ENCODE assay signal across 1 cellular context in the genomic region with DNA sequence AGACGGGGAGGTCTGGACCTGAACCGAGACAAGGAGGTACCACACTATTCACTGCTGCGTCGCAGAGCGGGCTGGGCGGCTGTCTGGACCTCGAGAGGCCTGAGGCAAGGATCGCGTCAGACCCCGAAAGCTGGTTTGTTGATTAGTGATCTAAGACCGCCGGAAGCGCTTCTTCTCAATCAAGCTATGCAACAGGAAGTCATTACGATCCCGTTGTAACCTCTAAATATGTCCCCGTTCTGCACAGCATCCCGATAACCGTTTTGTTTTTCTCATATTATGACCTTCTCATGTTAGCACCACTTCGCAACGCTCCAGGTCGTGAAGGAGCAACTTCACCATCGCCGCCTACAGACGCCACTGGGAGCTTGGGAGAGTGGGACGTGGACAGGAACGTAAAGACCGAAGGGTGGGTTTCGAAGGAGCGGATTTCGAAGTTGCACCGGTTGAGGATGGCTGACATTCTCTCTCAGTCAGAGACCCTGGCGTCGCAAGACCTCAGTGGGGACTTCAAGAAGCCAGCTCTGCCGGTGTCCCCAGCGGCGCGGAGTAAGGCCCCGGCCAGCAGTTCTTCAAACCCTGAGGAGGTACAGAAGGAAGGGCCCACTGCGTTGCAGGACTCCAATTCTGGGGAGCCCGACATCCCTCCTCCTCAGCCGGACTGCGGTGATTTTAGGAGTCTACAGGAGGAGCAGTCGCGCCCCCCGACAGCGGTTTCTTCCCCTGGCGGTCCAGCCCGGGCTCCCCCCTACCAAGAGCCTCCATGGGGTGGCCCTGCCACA.
TF ChIP-seq lines count a peak whose summit lies in the region.

A gene with protein sequence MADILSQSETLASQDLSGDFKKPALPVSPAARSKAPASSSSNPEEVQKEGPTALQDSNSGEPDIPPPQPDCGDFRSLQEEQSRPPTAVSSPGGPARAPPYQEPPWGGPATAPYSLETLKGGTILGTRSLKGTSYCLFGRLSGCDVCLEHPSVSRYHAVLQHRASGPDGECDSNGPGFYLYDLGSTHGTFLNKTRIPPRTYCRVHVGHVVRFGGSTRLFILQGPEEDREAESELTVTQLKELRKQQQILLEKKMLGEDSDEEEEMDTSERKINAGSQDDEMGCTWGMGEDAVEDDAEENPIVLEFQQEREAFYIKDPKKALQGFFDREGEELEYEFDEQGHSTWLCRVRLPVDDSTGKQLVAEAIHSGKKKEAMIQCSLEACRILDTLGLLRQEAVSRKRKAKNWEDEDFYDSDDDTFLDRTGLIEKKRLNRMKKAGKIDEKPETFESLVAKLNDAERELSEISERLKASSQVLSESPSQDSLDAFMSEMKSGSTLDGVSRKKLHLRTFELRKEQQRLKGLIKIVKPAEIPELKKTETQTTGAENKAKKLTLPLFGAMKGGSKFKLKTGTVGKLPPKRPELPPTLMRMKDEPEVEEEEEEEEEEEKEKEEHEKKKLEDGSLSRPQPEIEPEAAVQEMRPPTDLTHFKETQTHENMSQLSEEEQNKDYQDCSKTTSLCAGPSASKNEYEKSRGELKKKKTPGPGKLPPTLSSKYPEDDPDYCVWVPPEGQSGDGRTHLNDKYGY (plus strand): TSS at position 427 of the 782 bp plus-strand sequence. CDS start 26 bp downstream, at position 453.
A gene with protein sequence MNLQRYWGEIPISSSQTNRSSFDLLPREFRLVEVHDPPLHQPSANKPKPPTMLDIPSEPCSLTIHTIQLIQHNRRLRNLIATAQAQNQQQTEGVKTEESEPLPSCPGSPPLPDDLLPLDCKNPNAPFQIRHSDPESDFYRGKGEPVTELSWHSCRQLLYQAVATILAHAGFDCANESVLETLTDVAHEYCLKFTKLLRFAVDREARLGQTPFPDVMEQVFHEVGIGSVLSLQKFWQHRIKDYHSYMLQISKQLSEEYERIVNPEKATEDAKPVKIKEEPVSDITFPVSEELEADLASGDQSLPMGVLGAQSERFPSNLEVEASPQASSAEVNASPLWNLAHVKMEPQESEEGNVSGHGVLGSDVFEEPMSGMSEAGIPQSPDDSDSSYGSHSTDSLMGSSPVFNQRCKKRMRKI (minus strand): TSS at position 152 of the 782 bp plus-strand sequence. CDS start 1,422 bp downstream, outside the sequence.

TF ChIP-seq in K562, 482 proteins besides CTCF, POLR2A, EP300 and RAD21 (continued from another document and continues in another):
- TF ChIP-seq, protein P1, sequence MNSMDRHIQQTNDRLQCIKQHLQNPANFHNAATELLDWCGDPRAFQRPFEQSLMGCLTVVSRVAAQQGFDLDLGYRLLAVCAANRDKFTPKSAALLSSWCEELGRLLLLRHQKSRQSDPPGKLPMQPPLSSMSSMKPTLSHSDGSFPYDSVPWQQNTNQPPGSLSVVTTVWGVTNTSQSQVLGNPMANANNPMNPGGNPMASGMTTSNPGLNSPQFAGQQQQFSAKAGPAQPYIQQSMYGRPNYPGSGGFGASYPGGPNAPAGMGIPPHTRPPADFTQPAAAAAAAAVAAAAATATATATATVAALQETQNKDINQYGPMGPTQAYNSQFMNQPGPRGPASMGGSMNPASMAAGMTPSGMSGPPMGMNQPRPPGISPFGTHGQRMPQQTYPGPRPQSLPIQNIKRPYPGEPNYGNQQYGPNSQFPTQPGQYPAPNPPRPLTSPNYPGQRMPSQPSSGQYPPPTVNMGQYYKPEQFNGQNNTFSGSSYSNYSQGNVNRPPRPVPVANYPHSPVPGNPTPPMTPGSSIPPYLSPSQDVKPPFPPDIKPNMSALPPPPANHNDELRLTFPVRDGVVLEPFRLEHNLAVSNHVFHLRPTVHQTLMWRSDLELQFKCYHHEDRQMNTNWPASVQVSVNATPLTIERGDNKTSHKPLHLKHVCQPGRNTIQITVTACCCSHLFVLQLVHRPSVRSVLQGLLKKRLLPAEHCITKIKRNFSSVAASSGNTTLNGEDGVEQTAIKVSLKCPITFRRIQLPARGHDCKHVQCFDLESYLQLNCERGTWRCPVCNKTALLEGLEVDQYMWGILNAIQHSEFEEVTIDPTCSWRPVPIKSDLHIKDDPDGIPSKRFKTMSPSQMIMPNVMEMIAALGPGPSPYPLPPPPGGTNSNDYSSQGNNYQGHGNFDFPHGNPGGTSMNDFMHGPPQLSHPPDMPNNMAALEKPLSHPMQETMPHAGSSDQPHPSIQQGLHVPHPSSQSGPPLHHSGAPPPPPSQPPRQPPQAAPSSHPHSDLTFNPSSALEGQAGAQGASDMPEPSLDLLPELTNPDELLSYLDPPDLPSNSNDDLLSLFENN (IDR thresholded peaks at IDR 0.05; ENCODE audit: low read depth in 2 of 2, low read length in 2 of 2): no peak
- TF ChIP-seq, protein P2, sequence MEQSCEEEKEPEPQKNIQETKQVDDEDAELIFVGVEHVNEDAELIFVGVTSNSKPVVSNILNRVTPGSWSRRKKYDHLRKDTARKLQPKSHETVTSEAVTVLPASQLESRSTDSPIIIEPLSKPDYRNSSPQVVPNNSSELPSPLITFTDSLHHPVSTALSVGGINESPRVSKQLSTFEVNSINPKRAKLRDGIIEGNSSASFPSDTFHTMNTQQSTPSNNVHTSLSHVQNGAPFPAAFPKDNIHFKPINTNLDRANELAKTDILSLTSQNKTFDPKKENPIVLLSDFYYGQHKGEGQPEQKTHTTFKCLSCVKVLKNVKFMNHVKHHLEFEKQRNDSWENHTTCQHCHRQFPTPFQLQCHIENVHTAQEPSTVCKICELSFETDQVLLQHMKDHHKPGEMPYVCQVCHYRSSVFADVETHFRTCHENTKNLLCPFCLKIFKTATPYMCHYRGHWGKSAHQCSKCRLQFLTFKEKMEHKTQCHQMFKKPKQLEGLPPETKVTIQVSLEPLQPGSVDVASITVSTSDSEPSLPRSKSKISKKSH (CRISPR knock-in tag; IDR thresholded peaks at IDR 0.05): no peak
- TF ChIP-seq FOXA1 (IDR thresholded peaks at IDR 0.05; ENCODE audit: borderline replicate concordance): no peak
- no peak for TF ChIP-seq YBX1 (IDR thresholded peaks at IDR 0.05)
- no peak for TF ChIP-seq HIVEP1 (CRISPR knock-in tag; IDR thresholded peaks at IDR 0.05)
- no peak for TF ChIP-seq SRSF3 (IDR thresholded peaks at IDR 0.05; ENCODE audit: insufficient read depth, low read length)
- peak; percentile 76 for TF ChIP-seq DPF2 (IDR thresholded peaks at IDR 0.05)
- TF ChIP-seq, protein P3, sequence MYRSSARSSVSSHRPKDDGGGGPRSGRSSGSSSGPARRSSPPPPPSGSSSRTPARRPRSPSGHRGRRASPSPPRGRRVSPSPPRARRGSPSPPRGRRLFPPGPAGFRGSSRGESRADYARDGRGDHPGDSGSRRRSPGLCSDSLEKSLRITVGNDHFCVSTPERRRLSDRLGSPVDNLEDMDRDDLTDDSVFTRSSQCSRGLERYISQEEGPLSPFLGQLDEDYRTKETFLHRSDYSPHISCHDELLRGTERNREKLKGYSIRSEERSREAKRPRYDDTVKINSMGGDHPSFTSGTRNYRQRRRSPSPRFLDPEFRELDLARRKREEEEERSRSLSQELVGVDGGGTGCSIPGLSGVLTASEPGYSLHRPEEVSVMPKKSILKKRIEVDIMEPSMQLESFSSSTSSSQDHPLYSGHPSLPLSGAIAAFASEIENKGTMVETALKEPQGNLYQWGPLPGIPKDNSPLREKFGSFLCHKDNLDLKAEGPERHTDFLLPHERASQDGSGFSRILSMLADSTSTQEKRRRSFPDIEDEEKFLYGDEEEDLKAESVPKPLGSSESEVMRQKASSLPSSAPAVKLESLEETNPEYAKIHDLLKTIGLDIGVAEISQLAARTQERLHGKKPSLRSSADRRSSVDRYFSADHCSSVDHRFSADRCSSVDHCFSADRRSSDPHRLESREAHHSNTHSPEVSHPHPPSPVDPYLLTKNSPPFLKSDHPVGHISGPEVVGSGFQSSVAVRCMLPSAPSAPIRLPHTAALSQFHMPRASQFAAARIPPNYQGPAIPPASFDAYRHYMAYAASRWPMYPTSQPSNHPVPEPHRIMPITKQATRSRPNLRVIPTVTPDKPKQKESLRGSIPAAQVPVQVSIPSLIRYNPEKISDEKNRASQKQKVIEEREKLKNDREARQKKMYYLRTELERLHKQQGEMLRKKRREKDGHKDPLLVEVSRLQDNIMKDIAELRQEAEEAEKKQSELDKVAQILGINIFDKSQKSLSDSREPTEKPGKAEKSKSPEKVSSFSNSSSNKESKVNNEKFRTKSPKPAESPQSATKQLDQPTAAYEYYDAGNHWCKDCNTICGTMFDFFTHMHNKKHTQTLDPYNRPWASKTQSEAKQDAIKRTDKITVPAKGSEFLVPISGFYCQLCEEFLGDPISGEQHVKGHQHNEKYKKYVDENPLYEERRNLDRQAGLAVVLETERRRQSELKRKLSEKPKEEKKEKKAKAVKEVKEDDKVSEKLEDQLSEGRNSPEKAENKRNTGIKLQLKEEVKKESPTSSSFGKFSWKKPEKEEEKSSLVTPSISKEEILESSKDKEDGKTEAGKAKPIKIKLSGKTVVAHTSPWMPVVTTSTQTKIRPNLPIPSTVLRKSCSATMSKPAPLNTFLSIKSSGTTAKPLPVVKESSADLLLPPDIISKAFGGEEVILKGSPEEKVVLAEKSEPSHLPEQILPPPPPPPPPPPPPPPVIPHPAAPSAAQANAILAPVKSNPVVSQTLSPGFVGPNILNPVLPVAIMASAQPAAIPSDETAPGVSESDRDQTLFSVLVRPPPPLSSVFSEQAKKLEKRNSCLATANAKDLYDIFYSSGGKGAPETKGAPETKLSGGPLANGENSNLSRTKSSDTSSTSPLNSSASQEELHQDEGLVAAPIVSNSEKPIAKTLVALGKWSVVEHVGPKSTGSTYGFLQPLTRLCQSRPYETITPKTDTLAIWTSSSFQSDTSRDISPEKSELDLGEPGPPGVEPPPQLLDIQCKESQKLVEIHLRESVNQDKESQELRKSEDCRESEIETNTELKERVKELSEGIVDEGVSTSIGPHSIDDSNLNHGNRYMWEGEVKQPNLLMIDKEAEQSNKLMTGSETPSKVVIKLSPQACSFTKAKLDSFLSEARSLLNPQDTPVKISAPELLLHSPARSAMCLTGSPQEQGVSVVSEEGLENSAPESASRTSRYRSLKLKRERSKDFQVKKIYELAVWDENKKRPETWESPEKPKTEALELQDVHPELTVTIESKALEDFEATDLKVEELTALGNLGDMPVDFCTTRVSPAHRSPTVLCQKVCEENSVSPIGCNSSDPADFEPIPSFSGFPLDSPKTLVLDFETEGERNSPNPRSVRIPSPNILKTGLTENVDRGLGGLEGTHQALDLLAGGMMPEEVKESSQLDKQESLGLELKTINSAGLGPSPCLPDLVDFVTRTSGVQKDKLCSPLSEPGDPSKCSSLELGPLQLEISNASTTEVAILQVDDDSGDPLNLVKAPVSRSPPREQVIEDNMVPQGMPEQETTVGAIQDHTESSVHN (IDR thresholded peaks at IDR 0.05; ENCODE audit: borderline replicate concordance in 1 of 2, low read depth in 1 of 2): peak in 1 of 2 experiments; percentile 77; a peak in 1 of 4 replicates
- TF ChIP-seq MTF1 (CRISPR knock-in tag; IDR thresholded peaks at IDR 0.05; ENCODE audit: borderline replicate concordance): no peak
- no peak for TF ChIP-seq EZH2 (IDR thresholded peaks at IDR 0.05; ENCODE audit: borderline replicate concordance, low read depth, low read length)
- TF ChIP-seq SIRT6 (IDR thresholded peaks at IDR 0.05; ENCODE audit: low read depth, low read length): no peak
- peak; percentile 100 for TF ChIP-seq DIDO1 (tag; IDR thresholded peaks at IDR 0.05; ENCODE audit: low read depth)
- TF ChIP-seq SMAD3 (CRISPR knock-in tag; conservative IDR thresholded peaks at IDR 0.05): 0 out of 2 replicates have a peak, but pooled peaks have one; percentile 30
- TF ChIP-seq, protein P4, sequence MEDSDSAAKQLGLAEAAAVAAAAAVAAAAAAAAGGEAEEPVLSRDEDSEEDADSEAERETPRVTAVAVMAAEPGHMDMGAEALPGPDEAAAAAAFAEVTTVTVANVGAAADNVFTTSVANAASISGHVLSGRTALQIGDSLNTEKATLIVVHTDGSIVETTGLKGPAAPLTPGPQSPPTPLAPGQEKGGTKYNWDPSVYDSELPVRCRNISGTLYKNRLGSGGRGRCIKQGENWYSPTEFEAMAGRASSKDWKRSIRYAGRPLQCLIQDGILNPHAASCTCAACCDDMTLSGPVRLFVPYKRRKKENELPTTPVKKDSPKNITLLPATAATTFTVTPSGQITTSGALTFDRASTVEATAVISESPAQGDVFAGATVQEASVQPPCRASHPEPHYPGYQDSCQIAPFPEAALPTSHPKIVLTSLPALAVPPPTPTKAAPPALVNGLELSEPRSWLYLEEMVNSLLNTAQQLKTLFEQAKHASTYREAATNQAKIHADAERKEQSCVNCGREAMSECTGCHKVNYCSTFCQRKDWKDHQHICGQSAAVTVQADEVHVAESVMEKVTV (CRISPR knock-in tag; IDR thresholded peaks at IDR 0.05): no peak
- TF ChIP-seq KAT8 (IDR thresholded peaks at IDR 0.05; ENCODE audit: low read depth): peak; percentile 82
- no peak; the same call in 1 of the 2 replicates for TF ChIP-seq MEF2A (IDR thresholded peaks at IDR 0.05; ENCODE audit: control insufficient read depth, low read depth, low read length)
- TF ChIP-seq TAL1 (IDR thresholded peaks at IDR 0.05): peak; percentile 55
- TF ChIP-seq SP1 (CRISPR knock-in tag; IDR thresholded peaks at IDR 0.05): peak; percentile 93
- TF ChIP-seq, protein P5, sequence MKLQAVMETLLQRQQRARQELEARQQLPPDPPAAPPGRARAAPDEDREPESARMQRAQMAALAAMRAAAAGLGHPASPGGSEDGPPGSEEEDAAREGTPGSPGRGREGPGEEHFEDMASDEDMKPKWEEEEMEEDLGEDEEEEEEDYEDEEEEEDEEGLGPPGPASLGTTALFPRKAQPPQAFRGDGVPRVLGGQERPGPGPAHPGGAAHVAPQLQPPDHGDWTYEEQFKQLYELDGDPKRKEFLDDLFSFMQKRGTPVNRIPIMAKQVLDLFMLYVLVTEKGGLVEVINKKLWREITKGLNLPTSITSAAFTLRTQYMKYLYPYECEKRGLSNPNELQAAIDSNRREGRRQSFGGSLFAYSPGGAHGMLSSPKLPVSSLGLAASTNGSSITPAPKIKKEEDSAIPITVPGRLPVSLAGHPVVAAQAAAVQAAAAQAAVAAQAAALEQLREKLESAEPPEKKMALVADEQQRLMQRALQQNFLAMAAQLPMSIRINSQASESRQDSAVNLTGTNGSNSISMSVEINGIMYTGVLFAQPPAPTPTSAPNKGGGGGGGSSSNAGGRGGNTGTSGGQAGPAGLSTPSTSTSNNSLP (IDR thresholded peaks at IDR 0.05; ENCODE audit: borderline replicate concordance, low read depth, low read length): no peak
- TF ChIP-seq HDAC8 (tag; IDR thresholded peaks at IDR 0.05): peak; percentile 74; the same call in 1 of the 2 replicates
- TF ChIP-seq, protein P6, sequence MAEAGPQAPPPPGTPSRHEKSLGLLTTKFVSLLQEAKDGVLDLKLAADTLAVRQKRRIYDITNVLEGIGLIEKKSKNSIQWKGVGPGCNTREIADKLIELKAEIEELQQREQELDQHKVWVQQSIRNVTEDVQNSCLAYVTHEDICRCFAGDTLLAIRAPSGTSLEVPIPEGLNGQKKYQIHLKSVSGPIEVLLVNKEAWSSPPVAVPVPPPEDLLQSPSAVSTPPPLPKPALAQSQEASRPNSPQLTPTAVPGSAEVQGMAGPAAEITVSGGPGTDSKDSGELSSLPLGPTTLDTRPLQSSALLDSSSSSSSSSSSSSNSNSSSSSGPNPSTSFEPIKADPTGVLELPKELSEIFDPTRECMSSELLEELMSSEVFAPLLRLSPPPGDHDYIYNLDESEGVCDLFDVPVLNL (CRISPR knock-in tag; IDR thresholded peaks at IDR 0.05; ENCODE audit: low read depth): no peak
- no peak for TF ChIP-seq ZNF124 (CRISPR knock-in tag; IDR thresholded peaks at IDR 0.05)
- TF ChIP-seq TAF9B (IDR thresholded peaks at IDR 0.05; ENCODE audit: partially characterized antibody): peak; percentile 100
- no peak for TF ChIP-seq ZNF212 (CRISPR knock-in tag; IDR thresholded peaks at IDR 0.05)
- no peak for TF ChIP-seq TEAD2 (tag; IDR thresholded peaks at IDR 0.05)
- TF ChIP-seq JUND (IDR thresholded peaks at IDR 0.05; ENCODE audit: borderline replicate concordance, low read depth, low read length): no peak
- peak; percentile 87; the same call in 2 of the 3 replicates for TF ChIP-seq JUND (tag; IDR thresholded peaks at IDR 0.05; ENCODE audit: borderline replicate concordance, low read depth, low read length)
- TF ChIP-seq KLF13 (tag; IDR thresholded peaks at IDR 0.05; ENCODE audit: borderline replicate concordance, low read depth): peak; percentile 64; the same call in 1 of the 2 replicates
- peak in 1 of 2 experiments; percentile 69; a peak in 1 of 4 replicates for TF ChIP-seq KDM4B (IDR thresholded peaks at IDR 0.05; ENCODE audit: borderline replicate concordance in 2 of 2, low read depth in 1 of 2)
- no peak for TF ChIP-seq BCL6 (CRISPR knock-in tag; IDR thresholded peaks at IDR 0.05)
- TF ChIP-seq NFE2 (IDR thresholded peaks at IDR 0.05; ENCODE audit: low read depth): no peak
